In the genomic region with DNA sequence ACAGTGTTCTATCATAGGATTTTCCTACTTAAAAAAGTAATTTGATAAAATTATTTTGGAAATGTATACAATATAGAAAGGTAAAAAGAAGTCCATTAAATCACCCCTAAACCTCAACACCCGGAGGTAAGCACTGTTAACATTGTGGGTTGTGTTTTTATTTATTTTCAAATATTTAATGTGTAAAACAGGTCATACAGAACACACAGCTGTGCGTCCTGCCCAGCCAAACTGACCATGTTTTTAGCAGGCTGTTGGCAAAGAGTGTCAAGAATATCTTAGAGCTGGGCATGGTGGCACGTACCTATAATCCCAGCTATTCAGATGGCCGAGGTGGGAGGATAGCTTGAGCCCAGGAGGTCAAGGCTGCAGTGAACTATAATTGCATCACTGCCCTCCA, we compare ENCODE assay signal across 1 cellular context.
TF ChIP-seq lines count a peak whose summit lies in the region.

No MANE protein-coding gene starts in this region.

TF ChIP-seq in IMR-90, 13 proteins besides CTCF, POLR2A, EP300 and RAD21:
- TF ChIP-seq FOS (IDR thresholded peaks at IDR 0.05; ENCODE audit: low read depth, low read length): no peak
- TF ChIP-seq MXI1 (IDR thresholded peaks at IDR 0.05; ENCODE audit: borderline replicate concordance, low read depth, low read length): no peak
- no peak for TF ChIP-seq SMC3 (IDR thresholded peaks at IDR 0.05; ENCODE audit: low read depth, low read length)
- TF ChIP-seq, protein P1, sequence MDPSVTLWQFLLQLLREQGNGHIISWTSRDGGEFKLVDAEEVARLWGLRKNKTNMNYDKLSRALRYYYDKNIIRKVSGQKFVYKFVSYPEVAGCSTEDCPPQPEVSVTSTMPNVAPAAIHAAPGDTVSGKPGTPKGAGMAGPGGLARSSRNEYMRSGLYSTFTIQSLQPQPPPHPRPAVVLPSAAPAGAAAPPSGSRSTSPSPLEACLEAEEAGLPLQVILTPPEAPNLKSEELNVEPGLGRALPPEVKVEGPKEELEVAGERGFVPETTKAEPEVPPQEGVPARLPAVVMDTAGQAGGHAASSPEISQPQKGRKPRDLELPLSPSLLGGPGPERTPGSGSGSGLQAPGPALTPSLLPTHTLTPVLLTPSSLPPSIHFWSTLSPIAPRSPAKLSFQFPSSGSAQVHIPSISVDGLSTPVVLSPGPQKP (IDR thresholded peaks at IDR 0.05; ENCODE audit: borderline replicate concordance, low read depth, low read length): no peak
